1 cellular context compared by ENCODE assay signal in genomic region chr16:28304214-28304613, GRCh38.
TF ChIP-seq lines count a peak whose summit lies in the region.

No MANE protein-coding gene starts in this region.

TF ChIP-seq in K562, 482 proteins besides CTCF, POLR2A, EP300 and RAD21 (continued from another document and continues in another):
- TF ChIP-seq MCM5 (IDR thresholded peaks at IDR 0.05; ENCODE audit: low read depth) (no peak), REST (CRISPR knock-in tag; IDR thresholded peaks at IDR 0.05; ENCODE audit: low read depth) (peak; percentile 98), IRF1 (CRISPR knock-in tag; IDR thresholded peaks at IDR 0.05; ENCODE audit: borderline replicate concordance) (no peak), BCL6 (CRISPR knock-in tag; IDR thresholded peaks at IDR 0.05) (no peak), CBX1 (IDR thresholded peaks at IDR 0.05; ENCODE audit: low read depth) (no peak), CBX5 (IDR thresholded peaks at IDR 0.05; ENCODE audit: borderline replicate concordance, low read depth) (no peak), PHTF2 (CRISPR knock-in tag; IDR thresholded peaks at IDR 0.05) (no peak), ZNF197 (CRISPR knock-in tag; IDR thresholded peaks at IDR 0.05; ENCODE audit: low read depth) (0 out of 2 replicates have a peak, but pooled peaks have one; percentile 54), CLOCK (CRISPR knock-in tag; IDR thresholded peaks at IDR 0.05; ENCODE audit: borderline replicate concordance) (no peak), SMAD1 (IDR thresholded peaks at IDR 0.05; ENCODE audit: low read depth, low read length, partially characterized antibody) (no peak), PTBP1 (IDR thresholded peaks at IDR 0.05; ENCODE audit: low read depth, low read length) (no peak), STAT5B (CRISPR knock-in tag; IDR thresholded peaks at IDR 0.05) (no peak), RB1 (IDR thresholded peaks at IDR 0.05; ENCODE audit: low read depth) (no peak), E2F3 (CRISPR knock-in tag; IDR thresholded peaks at IDR 0.05) (no peak), ZBTB17 (CRISPR knock-in tag; IDR thresholded peaks at IDR 0.05) (no peak), ZNF282 (CRISPR knock-in tag; IDR thresholded peaks at IDR 0.05) (no peak), EWSR1 (IDR thresholded peaks at IDR 0.05; ENCODE audit: borderline replicate concordance, low read depth, partially characterized antibody) (no peak), ETV1 (tag; conservative IDR thresholded peaks at IDR 0.05; ENCODE audit: low read depth) (no peak), E2F1 (CRISPR knock-in tag; IDR thresholded peaks at IDR 0.05) (peak; percentile 70; the same call in 1 of the 2 replicates), NCOA1 (IDR thresholded peaks at IDR 0.05; ENCODE audit: low read depth) (peak; percentile 91), ARNT (IDR thresholded peaks at IDR 0.05) (no peak), RAD51 (IDR thresholded peaks at IDR 0.05; ENCODE audit: borderline replicate concordance, low read depth) (no peak), ZBED1 (IDR thresholded peaks at IDR 0.05) (no peak), NCOA6 (IDR thresholded peaks at IDR 0.05) (peak; percentile 59; the same call in 1 of the 2 replicates), CREB1 (IDR thresholded peaks at IDR 0.05) (no peak), CREB1 (CRISPR knock-in tag; IDR thresholded peaks at IDR 0.05) (peak; percentile 63; the same call in 1 of the 2 replicates), ZNF785 (CRISPR knock-in tag; IDR thresholded peaks at IDR 0.05) (no peak), ZNF655 (CRISPR knock-in tag; IDR thresholded peaks at IDR 0.05) (no peak), PHF8 (IDR thresholded peaks at IDR 0.05; ENCODE audit: borderline replicate concordance, low read length) (no peak), SREBF1 (IDR thresholded peaks at IDR 0.05; ENCODE audit: borderline replicate concordance, low read depth, low read length) (no peak), CAMTA2 (CRISPR knock-in tag; conservative IDR thresholded peaks at IDR 0.05) (no peak), ESRRA (IDR thresholded peaks at IDR 0.05; ENCODE audit: borderline replicate concordance, low read depth) (no peak), SMC3 (conservative IDR thresholded peaks at IDR 0.05; ENCODE audit: insufficient read depth, low read depth, low read length) (no peak), CUX1 (CRISPR knock-in tag; IDR thresholded peaks at IDR 0.05) (no peak), MCM7 (IDR thresholded peaks at IDR 0.05) (no peak), ZNF121 (CRISPR knock-in tag; conservative IDR thresholded peaks at IDR 0.05) (no peak), ZNF175 (CRISPR knock-in tag; IDR thresholded peaks at IDR 0.05; ENCODE audit: low read depth) (0 out of 2 replicates have a peak, but pooled peaks have one; percentile 57), ZNF41 (CRISPR knock-in tag; conservative IDR thresholded peaks at IDR 0.05) (no peak), NR0B1 (IDR thresholded peaks at IDR 0.05; ENCODE audit: partially characterized antibody) (no peak), BCOR (IDR thresholded peaks at IDR 0.05) (no peak), ZNF140 (CRISPR knock-in tag; IDR thresholded peaks at IDR 0.05) (no peak), KDM4B (IDR thresholded peaks at IDR 0.05; ENCODE audit: borderline replicate concordance in 2 of 2, low read depth in 1 of 2) (no peak), ZNF551 (CRISPR knock-in tag; IDR thresholded peaks at IDR 0.05) (no peak), ZBTB8A (IDR thresholded peaks at IDR 0.05; ENCODE audit: partially characterized antibody) (no peak), ARHGAP35 (IDR thresholded peaks at IDR 0.05; ENCODE audit: partially characterized antibody) (no peak), SAFB (IDR thresholded peaks at IDR 0.05; ENCODE audit: borderline replicate concordance, low read depth, low read length) (no peak), DIDO1 (tag; IDR thresholded peaks at IDR 0.05; ENCODE audit: low read depth) (no peak), TAF9B (IDR thresholded peaks at IDR 0.05; ENCODE audit: partially characterized antibody) (no peak), RBM34 (IDR thresholded peaks at IDR 0.05; ENCODE audit: borderline replicate concordance, insufficient read depth, low read length) (no peak), NKRF (IDR thresholded peaks at IDR 0.05; ENCODE audit: borderline replicate concordance) (no peak), TCFL5 (CRISPR knock-in tag; conservative IDR thresholded peaks at IDR 0.05) (no peak), KDM5B (IDR thresholded peaks at IDR 0.05; ENCODE audit: insufficient replicate concordance, low read depth, low read length) (no peak), TFAM (CRISPR knock-in tag; conservative IDR thresholded peaks at IDR 0.05) (no peak)
